Comparison of ENCODE assay signal across 8 cellular contexts in the genomic region with DNA sequence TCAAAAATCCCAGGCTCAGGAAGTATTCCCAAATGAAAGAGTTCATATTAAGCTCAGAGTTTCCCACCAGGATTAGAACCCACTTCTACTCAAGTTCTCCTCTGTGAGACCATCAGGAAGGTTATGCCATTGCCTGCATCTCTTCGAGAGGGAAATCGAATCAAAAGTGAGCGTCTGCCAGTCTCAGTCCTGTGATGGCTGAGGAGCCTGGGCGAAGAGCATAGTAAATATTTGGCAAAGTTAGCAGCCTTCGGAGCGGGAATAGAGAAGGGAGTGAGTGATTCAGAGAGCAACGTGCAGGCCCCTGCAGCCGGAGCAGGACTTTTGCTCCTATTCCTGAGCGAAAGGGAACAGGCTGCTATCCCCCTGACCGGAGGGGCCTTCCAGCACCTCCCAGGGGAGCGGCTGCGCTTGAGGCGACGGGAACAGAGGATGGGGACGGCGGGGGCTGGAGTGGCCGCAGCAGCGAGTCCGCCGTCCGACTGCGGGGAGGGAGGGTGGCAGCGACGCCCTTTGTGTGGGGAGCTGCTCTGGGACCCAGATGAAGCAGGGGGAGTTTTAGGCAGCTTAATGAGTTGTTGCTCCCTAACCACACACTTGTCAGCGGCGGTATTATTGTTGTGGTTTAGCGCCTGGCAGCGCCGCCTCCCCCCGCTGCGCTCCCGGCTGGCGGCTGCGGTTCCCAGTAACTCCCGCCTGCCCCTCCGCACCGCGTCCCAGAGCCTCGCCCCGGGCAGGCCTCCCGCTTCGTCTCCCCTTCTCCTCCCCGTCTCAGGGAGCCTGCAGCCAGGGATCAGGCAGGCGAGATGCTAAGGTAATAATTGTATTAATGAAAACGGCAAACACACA. TPM values are rescaled to one million over a fixed set of nuclear protein-coding genes. Genes with fewer than 3 reads are reported as not detected.
DNase-seq lines count a peak whose midpoint lies in the region; ATAC-seq lines count a peak whose summit lies in the region.

No MANE protein-coding gene starts in this region.

- H3K4me1 Mint-ChIP-seq in IgD-negative memory B cell, result peaks cover 4 to 26% (median 11%) of the 10 kb centered on the region in 3 donors

- peaks cover 51% of the 10 kb centered on the region for H3K27me3 Mint-ChIP-seq in IgD-negative memory B cell

- H3K4me3 Mint-ChIP-seq in IgD-negative memory B cell, result peak overlapping the region in 3 of 4 donors; percentile 22 to 88 (median 58)

- H3K36me3 Mint-ChIP-seq in IgD-negative memory B cell, result peaks cover 2% of the 10 kb centered on the region

- DNase-seq in NCI-H2081 (lab: John Stamatoyannopoulos, UW) (peak; percentile 27 to 51), NCI-H2081 treated with DMSO at 0.1 percent for 48 hours (lab: John Stamatoyannopoulos, UW) (no peak), activated gamma-delta T cell treated with Interleukin-2 at 50 U/mL for 16 hours (peak; percentile 6), left ventricle myocardium superior (peak; percentile 69), renal cortical epithelial cell (ENCODE audit: low read depth) (peak; percentile 34)

- ATAC-seq in left ventricle myocardium superior, result peak; percentile 84
- no peak for ATAC-seq in HG03520 (IDR thresholded peaks at IDR 0.05; ENCODE audit: unreplicated experiment)
- ATAC-seq in HG03571 (IDR thresholded peaks at IDR 0.05; ENCODE audit: unreplicated experiment), result no peak

- peaks cover 0 to 2% (median 0%) of the 10 kb centered on the region in 3 donors for H3K9me3 Mint-ChIP-seq in IgD-negative memory B cell

- intact Hi-C loops in left ventricle myocardium superior (cut with micrococcal nuclease), result no loop called here

- no peak overlapping the region for H3K27ac Mint-ChIP-seq in IgD-negative memory B cell

RNA-seq across cellular contexts. Expression of gene NRGN, which starts 21.7 kb away (rescaled TPM):
- 4.6 TPM for polyA plus RNA-seq in IgD-negative memory B cell
- total RNA-seq in left ventricle myocardium superior, result 4.1 TPM
- 0.10 TPM in 1 of 2 replicates, not detected in the other for total RNA-seq in renal cortical epithelial cell

RNA-seq across cellular contexts. Expression of gene VSIG2, which starts 34.0 kb away (rescaled TPM):
- polyA plus RNA-seq in IgD-negative memory B cell, result not detected
- total RNA-seq in left ventricle myocardium superior (1.1 TPM), renal cortical epithelial cell (0.10 TPM in 1 of 2 replicates, not detected in the other)

RNA-seq across cellular contexts. Expression of gene ESAM, which starts 44.1 kb away (rescaled TPM):
- 2.5 TPM for polyA plus RNA-seq in IgD-negative memory B cell
- 40.5 TPM for total RNA-seq in left ventricle myocardium superior
- total RNA-seq in renal cortical epithelial cell, result 0.50 and 1.4 TPM in 2 replicates

RNA-seq across cellular contexts. Expression of gene SPA17, which starts 44.3 kb away (rescaled TPM):
- 1.0 TPM for polyA plus RNA-seq in IgD-negative memory B cell
- total RNA-seq in left ventricle myocardium superior, result 1.2 TPM
- 11.3 and 22.6 TPM in 2 replicates for total RNA-seq in renal cortical epithelial cell

RNA-seq across cellular contexts. Expression of gene SIAE, which starts 44.5 kb away (rescaled TPM):
- polyA plus RNA-seq in IgD-negative memory B cell, result 1.4 TPM
- total RNA-seq in left ventricle myocardium superior (77.7 TPM), renal cortical epithelial cell (8.7 and 36.5 TPM in 2 replicates)

Comparison
In these comparisons a context has a peak if more than half of its experiments do, and no peak if none do; other contexts are left out.
1. RNA of gene ESAM, which starts 44.1 kb away (total RNA-seq): 40.5 TPM in left ventricle myocardium superior (single experiment); 0.50 to 1.4 TPM in renal cortical epithelial cell; every median in the first group is over 10 times any median in the second.